Comparison of ENCODE assay signal across 24 cellular contexts in genomic region chr2:80061881-80062280, GRCh38.
"Had no signal": no experiment of that assay in that cellular context is flagged by ENCODE, and none has a peak within 500 bp of the region (broad histone marks: within the 10 kb centered on the region; RNA-seq: fewer than 3 reads in every experiment).

No MANE protein-coding gene starts in this region.

- H3K27ac ChIP-seq: brain microvascular endothelial cell, cardiac muscle cell, KMS-11, SK-N-MC had no signal

- H3K36me3 ChIP-seq: brain microvascular endothelial cell, cardiac muscle cell had no signal

- H3K27me3 ChIP-seq: brain microvascular endothelial cell, cardiac muscle cell had no signal

- H3K4me3 ChIP-seq: cardiac muscle cell, SK-N-MC had no signal

- H3K4me2 ChIP-seq: KMS-11 had no signal

- DNase-seq: activated CD4-positive, alpha-beta T cell treated with anti-CD3 and anti-CD28 coated beads for 48 hours; activated CD4-positive, alpha-beta T cell treated with anti-CD3 and anti-CD28 coated beads, Interleukin-2, amount 50 U/mL, for 4 hours; activated CD8-positive, alpha-beta memory T cell treated with anti-CD3 and anti-CD28 coated beads, Interleukin-2, amount 10 ng/mL, durations not matched to agents 7 days and 5 days; activated effector memory CD4-positive, alpha-beta T cell treated with anti-CD3 and anti-CD28 coated beads, Interleukin-2, amount 50 U/mL, for 16 hours; activated naive CD4-positive, alpha-beta T cell treated with anti-CD3 and anti-CD28 coated beads for 36 hours; activated T-cell treated with anti-CD3 and anti-CD28 coated beads, Interleukin-2, amount 50 U/mL, for 24 hours; amygdala; brain microvascular endothelial cell; cerebellar nuclear complex; NCI-H1092; NCI-H1417; NCI-H1930; NCI-H345; NCI-H510A; NCI-H526 treated with DMSO at 0.1 percent for 48 hours; NK-92 treated with Interleukin-12 subunit alpha and Interleukin-12 subunit beta, amount 100 ng/mL, for 24 hours; OCI-M1; RPMI8226 had no signal

- H3K9ac ChIP-seq: KMS-11 had no signal

- ATAC-seq: activated CD4-positive, CD25-positive, alpha-beta regulatory T cell treated with anti-CD3 and anti-CD28 coated beads, Interleukin-2, amount 50 U/mL, for 24 hours; activated CD8-positive, alpha-beta memory T cell treated with anti-CD3 and anti-CD28 coated beads, Interleukin-2, amount 10 ng/mL, durations not matched to agents 7 days and 5 days; Panc1; Right ventricle myocardium inferior had no signal
